ENCODE assay signal across 1 cellular context in the genomic region with DNA sequence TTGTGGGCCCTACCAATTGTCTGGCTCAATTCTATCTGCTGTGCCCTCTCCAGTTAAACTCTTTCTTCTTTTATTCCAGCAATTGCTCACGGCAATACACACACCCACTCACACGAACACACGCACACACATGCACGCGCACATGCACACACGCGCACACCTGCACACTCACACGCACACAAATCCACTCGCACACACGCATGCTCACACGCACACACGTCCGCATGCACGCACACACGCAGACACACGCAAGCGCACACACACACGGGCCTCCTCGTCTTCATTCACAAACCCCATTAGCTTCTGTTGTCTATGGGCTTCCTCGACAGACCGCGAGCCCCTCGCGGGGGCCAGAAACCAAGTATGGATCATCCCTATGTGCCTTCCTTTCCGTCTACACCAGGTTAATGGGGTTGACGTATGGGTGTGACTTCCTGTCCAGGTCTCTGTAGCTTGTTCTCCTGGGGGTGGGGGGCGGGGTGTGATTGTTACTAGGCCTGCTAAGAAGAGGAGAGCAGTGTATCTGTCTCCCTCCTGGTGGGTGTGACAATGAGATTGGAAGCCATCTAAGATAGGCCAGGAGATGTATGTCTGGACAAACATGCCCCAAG.
TF ChIP-seq lines count a peak whose summit lies in the region.

No MANE protein-coding gene starts in this region.

TF ChIP-seq in K562, 482 proteins besides CTCF, POLR2A, EP300 and RAD21 (continued from another document and continues in another):
- TF ChIP-seq, protein P1, sequence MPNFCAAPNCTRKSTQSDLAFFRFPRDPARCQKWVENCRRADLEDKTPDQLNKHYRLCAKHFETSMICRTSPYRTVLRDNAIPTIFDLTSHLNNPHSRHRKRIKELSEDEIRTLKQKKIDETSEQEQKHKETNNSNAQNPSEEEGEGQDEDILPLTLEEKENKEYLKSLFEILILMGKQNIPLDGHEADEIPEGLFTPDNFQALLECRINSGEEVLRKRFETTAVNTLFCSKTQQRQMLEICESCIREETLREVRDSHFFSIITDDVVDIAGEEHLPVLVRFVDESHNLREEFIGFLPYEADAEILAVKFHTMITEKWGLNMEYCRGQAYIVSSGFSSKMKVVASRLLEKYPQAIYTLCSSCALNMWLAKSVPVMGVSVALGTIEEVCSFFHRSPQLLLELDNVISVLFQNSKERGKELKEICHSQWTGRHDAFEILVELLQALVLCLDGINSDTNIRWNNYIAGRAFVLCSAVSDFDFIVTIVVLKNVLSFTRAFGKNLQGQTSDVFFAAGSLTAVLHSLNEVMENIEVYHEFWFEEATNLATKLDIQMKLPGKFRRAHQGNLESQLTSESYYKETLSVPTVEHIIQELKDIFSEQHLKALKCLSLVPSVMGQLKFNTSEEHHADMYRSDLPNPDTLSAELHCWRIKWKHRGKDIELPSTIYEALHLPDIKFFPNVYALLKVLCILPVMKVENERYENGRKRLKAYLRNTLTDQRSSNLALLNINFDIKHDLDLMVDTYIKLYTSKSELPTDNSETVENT (CRISPR knock-in tag; IDR thresholded peaks at IDR 0.05): no peak
- TF ChIP-seq PHTF2 (CRISPR knock-in tag; IDR thresholded peaks at IDR 0.05) (no peak), YY1 (IDR thresholded peaks at IDR 0.05; ENCODE audit: borderline replicate concordance in 1 of 3, control insufficient read depth in 1 of 3, extremely low read depth in 1 of 3, insufficient read depth in 3 of 3, insufficient read length in 1 of 3, insufficient replicate concordance in 2 of 3, low read depth in 1 of 3, low read length in 2 of 3) (no peak), MCM2 (IDR thresholded peaks at IDR 0.05; ENCODE audit: low read depth) (no peak), POU5F1 (IDR thresholded peaks at IDR 0.05; ENCODE audit: borderline replicate concordance, low read depth, low read length, partially characterized antibody) (no peak), SMAD1 (IDR thresholded peaks at IDR 0.05; ENCODE audit: low read depth, low read length, partially characterized antibody) (no peak), ZNF644 (tag; IDR thresholded peaks at IDR 0.05; ENCODE audit: low read depth) (no peak), SMAD4 (CRISPR knock-in tag; conservative IDR thresholded peaks at IDR 0.05) (0 out of 2 replicates have a peak, but pooled peaks have one; percentile 2), GATAD2B (IDR thresholded peaks at IDR 0.05; ENCODE audit: borderline replicate concordance) (peak; percentile 11; the same call in 1 of the 2 replicates), ZNF695 (CRISPR knock-in tag; IDR thresholded peaks at IDR 0.05) (no peak), CHD4 (IDR thresholded peaks at IDR 0.05; ENCODE audit: insufficient read depth, insufficient replicate concordance, low read depth, low read length, poor library complexity, severe bottlenecking) (no peak), ETV6 (IDR thresholded peaks at IDR 0.05; ENCODE audit: borderline replicate concordance in 1 of 2, low read depth in 2 of 2, low read length in 1 of 2) (no peak), ETV6 (CRISPR knock-in tag; IDR thresholded peaks at IDR 0.05; ENCODE audit: borderline replicate concordance) (no peak), HIVEP1 (CRISPR knock-in tag; IDR thresholded peaks at IDR 0.05) (no peak), ZSCAN32 (CRISPR knock-in tag; IDR thresholded peaks at IDR 0.05) (no peak), BRCA1 (IDR thresholded peaks at IDR 0.05) (no peak), BRCA1 (CRISPR knock-in tag; IDR thresholded peaks at IDR 0.05) (no peak), ZNF140 (CRISPR knock-in tag; IDR thresholded peaks at IDR 0.05) (no peak), THRAP3 (IDR thresholded peaks at IDR 0.05; ENCODE audit: borderline replicate concordance) (peak; percentile 97), PHB (CRISPR knock-in tag; IDR thresholded peaks at IDR 0.05) (no peak), ZNF354B (CRISPR knock-in tag; IDR thresholded peaks at IDR 0.05) (no peak), ZNF444 (CRISPR knock-in tag; IDR thresholded peaks at IDR 0.05) (no peak), ATF7 (IDR thresholded peaks at IDR 0.05) (peak; percentile 21; the same call in 1 of the 2 replicates), TGIF2 (CRISPR knock-in tag; IDR thresholded peaks at IDR 0.05) (no peak), HNRNPH1 (optimal IDR thresholded peaks at IDR 0.05; ENCODE audit: low read depth, low read length) (no peak), FOXJ2 (tag; IDR thresholded peaks at IDR 0.05) (no peak), CEBPB (tag; IDR thresholded peaks at IDR 0.05) (no peak), RNF2 (IDR thresholded peaks at IDR 0.05) (no peak; the same call in 1 of the 2 replicates)
- TF ChIP-seq, protein P2, sequence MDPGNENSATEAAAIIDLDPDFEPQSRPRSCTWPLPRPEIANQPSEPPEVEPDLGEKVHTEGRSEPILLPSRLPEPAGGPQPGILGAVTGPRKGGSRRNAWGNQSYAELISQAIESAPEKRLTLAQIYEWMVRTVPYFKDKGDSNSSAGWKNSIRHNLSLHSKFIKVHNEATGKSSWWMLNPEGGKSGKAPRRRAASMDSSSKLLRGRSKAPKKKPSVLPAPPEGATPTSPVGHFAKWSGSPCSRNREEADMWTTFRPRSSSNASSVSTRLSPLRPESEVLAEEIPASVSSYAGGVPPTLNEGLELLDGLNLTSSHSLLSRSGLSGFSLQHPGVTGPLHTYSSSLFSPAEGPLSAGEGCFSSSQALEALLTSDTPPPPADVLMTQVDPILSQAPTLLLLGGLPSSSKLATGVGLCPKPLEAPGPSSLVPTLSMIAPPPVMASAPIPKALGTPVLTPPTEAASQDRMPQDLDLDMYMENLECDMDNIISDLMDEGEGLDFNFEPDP (CRISPR knock-in tag; IDR thresholded peaks at IDR 0.05): no peak
- TF ChIP-seq, protein P3, sequence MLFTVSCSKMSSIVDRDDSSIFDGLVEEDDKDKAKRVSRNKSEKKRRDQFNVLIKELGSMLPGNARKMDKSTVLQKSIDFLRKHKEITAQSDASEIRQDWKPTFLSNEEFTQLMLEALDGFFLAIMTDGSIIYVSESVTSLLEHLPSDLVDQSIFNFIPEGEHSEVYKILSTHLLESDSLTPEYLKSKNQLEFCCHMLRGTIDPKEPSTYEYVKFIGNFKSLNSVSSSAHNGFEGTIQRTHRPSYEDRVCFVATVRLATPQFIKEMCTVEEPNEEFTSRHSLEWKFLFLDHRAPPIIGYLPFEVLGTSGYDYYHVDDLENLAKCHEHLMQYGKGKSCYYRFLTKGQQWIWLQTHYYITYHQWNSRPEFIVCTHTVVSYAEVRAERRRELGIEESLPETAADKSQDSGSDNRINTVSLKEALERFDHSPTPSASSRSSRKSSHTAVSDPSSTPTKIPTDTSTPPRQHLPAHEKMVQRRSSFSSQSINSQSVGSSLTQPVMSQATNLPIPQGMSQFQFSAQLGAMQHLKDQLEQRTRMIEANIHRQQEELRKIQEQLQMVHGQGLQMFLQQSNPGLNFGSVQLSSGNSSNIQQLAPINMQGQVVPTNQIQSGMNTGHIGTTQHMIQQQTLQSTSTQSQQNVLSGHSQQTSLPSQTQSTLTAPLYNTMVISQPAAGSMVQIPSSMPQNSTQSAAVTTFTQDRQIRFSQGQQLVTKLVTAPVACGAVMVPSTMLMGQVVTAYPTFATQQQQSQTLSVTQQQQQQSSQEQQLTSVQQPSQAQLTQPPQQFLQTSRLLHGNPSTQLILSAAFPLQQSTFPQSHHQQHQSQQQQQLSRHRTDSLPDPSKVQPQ (CRISPR knock-in tag; IDR thresholded peaks at IDR 0.05; ENCODE audit: borderline replicate concordance): no peak
- TF ChIP-seq, protein P4, sequence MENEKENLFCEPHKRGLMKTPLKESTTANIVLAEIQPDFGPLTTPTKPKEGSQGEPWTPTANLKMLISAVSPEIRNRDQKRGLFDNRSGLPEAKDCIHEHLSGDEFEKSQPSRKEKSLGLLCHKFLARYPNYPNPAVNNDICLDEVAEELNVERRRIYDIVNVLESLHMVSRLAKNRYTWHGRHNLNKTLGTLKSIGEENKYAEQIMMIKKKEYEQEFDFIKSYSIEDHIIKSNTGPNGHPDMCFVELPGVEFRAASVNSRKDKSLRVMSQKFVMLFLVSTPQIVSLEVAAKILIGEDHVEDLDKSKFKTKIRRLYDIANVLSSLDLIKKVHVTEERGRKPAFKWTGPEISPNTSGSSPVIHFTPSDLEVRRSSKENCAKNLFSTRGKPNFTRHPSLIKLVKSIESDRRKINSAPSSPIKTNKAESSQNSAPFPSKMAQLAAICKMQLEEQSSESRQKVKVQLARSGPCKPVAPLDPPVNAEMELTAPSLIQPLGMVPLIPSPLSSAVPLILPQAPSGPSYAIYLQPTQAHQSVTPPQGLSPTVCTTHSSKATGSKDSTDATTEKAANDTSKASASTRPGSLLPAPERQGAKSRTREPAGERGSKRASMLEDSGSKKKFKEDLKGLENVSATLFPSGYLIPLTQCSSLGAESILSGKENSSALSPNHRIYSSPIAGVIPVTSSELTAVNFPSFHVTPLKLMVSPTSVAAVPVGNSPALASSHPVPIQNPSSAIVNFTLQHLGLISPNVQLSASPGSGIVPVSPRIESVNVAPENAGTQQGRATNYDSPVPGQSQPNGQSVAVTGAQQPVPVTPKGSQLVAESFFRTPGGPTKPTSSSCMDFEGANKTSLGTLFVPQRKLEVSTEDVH (IDR thresholded peaks at IDR 0.05; ENCODE audit: low read depth, partially characterized antibody): no peak
- TF ChIP-seq, protein P5, sequence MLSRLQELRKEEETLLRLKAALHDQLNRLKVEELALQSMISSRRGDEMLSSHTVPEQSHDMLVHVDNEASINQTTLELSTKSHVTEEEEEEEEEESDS (CRISPR knock-in tag; IDR thresholded peaks at IDR 0.05): no peak
- TF ChIP-seq, protein P6, sequence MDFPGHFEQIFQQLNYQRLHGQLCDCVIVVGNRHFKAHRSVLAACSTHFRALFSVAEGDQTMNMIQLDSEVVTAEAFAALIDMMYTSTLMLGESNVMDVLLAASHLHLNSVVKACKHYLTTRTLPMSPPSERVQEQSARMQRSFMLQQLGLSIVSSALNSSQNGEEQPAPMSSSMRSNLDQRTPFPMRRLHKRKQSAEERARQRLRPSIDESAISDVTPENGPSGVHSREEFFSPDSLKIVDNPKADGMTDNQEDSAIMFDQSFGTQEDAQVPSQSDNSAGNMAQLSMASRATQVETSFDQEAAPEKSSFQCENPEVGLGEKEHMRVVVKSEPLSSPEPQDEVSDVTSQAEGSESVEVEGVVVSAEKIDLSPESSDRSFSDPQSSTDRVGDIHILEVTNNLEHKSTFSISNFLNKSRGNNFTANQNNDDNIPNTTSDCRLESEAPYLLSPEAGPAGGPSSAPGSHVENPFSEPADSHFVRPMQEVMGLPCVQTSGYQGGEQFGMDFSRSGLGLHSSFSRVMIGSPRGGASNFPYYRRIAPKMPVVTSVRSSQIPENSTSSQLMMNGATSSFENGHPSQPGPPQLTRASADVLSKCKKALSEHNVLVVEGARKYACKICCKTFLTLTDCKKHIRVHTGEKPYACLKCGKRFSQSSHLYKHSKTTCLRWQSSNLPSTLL (IDR thresholded peaks at IDR 0.05): 0 out of 2 replicates have a peak, but pooled peaks have one; percentile 30
- TF ChIP-seq, protein P7, sequence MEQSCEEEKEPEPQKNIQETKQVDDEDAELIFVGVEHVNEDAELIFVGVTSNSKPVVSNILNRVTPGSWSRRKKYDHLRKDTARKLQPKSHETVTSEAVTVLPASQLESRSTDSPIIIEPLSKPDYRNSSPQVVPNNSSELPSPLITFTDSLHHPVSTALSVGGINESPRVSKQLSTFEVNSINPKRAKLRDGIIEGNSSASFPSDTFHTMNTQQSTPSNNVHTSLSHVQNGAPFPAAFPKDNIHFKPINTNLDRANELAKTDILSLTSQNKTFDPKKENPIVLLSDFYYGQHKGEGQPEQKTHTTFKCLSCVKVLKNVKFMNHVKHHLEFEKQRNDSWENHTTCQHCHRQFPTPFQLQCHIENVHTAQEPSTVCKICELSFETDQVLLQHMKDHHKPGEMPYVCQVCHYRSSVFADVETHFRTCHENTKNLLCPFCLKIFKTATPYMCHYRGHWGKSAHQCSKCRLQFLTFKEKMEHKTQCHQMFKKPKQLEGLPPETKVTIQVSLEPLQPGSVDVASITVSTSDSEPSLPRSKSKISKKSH (CRISPR knock-in tag; IDR thresholded peaks at IDR 0.05): no peak
- TF ChIP-seq, protein P8, sequence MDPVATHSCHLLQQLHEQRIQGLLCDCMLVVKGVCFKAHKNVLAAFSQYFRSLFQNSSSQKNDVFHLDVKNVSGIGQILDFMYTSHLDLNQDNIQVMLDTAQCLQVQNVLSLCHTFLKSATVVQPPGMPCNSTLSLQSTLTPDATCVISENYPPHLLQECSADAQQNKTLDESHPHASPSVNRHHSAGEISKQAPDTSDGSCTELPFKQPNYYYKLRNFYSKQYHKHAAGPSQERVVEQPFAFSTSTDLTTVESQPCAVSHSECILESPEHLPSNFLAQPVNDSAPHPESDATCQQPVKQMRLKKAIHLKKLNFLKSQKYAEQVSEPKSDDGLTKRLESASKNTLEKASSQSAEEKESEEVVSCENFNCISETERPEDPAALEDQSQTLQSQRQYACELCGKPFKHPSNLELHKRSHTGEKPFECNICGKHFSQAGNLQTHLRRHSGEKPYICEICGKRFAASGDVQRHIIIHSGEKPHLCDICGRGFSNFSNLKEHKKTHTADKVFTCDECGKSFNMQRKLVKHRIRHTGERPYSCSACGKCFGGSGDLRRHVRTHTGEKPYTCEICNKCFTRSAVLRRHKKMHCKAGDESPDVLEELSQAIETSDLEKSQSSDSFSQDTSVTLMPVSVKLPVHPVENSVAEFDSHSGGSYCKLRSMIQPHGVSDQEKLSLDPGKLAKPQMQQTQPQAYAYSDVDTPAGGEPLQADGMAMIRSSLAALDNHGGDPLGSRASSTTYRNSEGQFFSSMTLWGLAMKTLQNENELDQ (CRISPR knock-in tag; IDR thresholded peaks at IDR 0.05; ENCODE audit: borderline replicate concordance): no peak
- TF ChIP-seq, protein P9, sequence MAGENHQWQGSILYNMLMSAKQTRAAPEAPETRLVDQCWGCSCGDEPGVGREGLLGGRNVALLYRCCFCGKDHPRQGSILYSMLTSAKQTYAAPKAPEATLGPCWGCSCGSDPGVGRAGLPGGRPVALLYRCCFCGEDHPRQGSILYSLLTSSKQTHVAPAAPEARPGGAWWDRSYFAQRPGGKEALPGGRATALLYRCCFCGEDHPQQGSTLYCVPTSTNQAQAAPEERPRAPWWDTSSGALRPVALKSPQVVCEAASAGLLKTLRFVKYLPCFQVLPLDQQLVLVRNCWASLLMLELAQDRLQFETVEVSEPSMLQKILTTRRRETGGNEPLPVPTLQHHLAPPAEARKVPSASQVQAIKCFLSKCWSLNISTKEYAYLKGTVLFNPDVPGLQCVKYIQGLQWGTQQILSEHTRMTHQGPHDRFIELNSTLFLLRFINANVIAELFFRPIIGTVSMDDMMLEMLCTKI (IDR thresholded peaks at IDR 0.05; ENCODE audit: partially characterized antibody): no peak
- TF ChIP-seq, protein P10, sequence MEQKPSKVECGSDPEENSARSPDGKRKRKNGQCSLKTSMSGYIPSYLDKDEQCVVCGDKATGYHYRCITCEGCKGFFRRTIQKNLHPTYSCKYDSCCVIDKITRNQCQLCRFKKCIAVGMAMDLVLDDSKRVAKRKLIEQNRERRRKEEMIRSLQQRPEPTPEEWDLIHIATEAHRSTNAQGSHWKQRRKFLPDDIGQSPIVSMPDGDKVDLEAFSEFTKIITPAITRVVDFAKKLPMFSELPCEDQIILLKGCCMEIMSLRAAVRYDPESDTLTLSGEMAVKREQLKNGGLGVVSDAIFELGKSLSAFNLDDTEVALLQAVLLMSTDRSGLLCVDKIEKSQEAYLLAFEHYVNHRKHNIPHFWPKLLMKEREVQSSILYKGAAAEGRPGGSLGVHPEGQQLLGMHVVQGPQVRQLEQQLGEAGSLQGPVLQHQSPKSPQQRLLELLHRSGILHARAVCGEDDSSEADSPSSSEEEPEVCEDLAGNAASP (IDR thresholded peaks at IDR 0.05): no peak
- TF ChIP-seq, protein P11, sequence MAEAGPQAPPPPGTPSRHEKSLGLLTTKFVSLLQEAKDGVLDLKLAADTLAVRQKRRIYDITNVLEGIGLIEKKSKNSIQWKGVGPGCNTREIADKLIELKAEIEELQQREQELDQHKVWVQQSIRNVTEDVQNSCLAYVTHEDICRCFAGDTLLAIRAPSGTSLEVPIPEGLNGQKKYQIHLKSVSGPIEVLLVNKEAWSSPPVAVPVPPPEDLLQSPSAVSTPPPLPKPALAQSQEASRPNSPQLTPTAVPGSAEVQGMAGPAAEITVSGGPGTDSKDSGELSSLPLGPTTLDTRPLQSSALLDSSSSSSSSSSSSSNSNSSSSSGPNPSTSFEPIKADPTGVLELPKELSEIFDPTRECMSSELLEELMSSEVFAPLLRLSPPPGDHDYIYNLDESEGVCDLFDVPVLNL (CRISPR knock-in tag; IDR thresholded peaks at IDR 0.05; ENCODE audit: low read depth): no peak
